In the genomic region with DNA sequence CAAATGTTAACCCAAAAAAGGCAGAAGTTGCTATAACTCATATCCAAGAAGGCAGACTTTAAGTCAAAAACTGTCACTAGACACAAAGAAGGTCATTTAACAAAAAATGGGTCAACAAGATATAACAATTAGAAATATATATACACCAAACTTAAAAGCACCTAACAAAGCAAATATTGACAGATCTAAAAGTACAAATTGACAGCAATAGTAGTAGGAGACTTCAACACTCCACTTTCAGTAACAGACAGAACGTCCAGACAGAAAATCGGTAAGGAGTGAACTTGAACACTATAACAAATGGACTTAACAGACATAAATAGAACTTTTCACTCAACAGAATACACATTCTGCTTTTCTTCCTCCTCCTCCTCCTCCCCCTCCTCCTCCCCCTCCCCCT, we compare ENCODE assay signal across 1 cellular context.
TF ChIP-seq lines count a peak whose summit lies in the region.

No MANE protein-coding gene starts in this region.

TF ChIP-seq in WTC11, 78 proteins besides CTCF, POLR2A, EP300 and RAD21 (continued from another document):
- TF ChIP-seq HMGA2 (CRISPR knock-in tag; IDR thresholded peaks at IDR 0.05) (no peak), NR1H2 (CRISPR knock-in tag; IDR thresholded peaks at IDR 0.05) (no peak), USF2 (CRISPR knock-in tag; IDR thresholded peaks at IDR 0.05) (no peak), JUN (CRISPR knock-in tag; IDR thresholded peaks at IDR 0.05) (no peak), SP1 (CRISPR knock-in tag; conservative IDR thresholded peaks at IDR 0.05) (no peak), SOX15 (CRISPR knock-in tag; IDR thresholded peaks at IDR 0.05) (no peak), MAX (CRISPR knock-in tag; IDR thresholded peaks at IDR 0.05) (no peak), RELA (CRISPR knock-in tag; IDR thresholded peaks at IDR 0.05; ENCODE audit: borderline replicate concordance) (no peak), ZNF671 (CRISPR knock-in tag; IDR thresholded peaks at IDR 0.05) (no peak), ATF1 (CRISPR knock-in tag; IDR thresholded peaks at IDR 0.05) (no peak)
- TF ChIP-seq, protein P1, sequence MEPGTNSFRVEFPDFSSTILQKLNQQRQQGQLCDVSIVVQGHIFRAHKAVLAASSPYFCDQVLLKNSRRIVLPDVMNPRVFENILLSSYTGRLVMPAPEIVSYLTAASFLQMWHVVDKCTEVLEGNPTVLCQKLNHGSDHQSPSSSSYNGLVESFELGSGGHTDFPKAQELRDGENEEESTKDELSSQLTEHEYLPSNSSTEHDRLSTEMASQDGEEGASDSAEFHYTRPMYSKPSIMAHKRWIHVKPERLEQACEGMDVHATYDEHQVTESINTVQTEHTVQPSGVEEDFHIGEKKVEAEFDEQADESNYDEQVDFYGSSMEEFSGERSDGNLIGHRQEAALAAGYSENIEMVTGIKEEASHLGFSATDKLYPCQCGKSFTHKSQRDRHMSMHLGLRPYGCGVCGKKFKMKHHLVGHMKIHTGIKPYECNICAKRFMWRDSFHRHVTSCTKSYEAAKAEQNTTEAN (CRISPR knock-in tag; IDR thresholded peaks at IDR 0.05): no peak
- TF ChIP-seq, protein P2, sequence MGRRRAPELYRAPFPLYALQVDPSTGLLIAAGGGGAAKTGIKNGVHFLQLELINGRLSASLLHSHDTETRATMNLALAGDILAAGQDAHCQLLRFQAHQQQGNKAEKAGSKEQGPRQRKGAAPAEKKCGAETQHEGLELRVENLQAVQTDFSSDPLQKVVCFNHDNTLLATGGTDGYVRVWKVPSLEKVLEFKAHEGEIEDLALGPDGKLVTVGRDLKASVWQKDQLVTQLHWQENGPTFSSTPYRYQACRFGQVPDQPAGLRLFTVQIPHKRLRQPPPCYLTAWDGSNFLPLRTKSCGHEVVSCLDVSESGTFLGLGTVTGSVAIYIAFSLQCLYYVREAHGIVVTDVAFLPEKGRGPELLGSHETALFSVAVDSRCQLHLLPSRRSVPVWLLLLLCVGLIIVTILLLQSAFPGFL (CRISPR knock-in tag; IDR thresholded peaks at IDR 0.05; ENCODE audit: borderline replicate concordance): no peak
- TF ChIP-seq, protein P3, sequence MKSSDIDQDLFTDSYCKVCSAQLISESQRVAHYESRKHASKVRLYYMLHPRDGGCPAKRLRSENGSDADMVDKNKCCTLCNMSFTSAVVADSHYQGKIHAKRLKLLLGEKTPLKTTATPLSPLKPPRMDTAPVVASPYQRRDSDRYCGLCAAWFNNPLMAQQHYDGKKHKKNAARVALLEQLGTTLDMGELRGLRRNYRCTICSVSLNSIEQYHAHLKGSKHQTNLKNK (CRISPR knock-in tag; IDR thresholded peaks at IDR 0.05): no peak
